ENCODE assay signal across 8 cellular contexts in the genomic region with DNA sequence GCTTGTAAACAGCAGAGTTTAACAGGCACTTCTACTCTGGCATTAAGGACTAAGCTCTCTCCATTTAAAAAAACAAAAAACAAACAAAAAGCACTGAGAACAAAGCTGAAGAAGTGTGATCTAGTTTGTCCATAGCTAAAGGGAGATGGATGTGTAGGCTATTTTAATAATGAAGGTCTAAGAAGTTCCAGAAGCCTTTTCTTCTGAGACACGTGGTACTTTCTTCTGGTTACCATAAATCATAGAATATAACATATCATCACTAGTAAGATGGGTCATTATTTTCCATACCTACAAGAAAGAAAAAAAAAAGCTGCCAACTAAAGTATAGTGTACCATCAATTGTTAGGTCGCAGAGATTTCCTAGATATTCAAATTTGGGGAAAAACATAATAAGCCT. TPM values are rescaled to one million over a fixed set of nuclear protein-coding genes. Genes with fewer than 3 reads are reported as not detected.
DNase-seq lines count a peak whose midpoint lies in the region; ATAC-seq, FAIRE-seq and TF ChIP-seq lines count a peak whose summit lies in the region.

No MANE protein-coding gene starts in this region.

- dilution Hi-C loops in endothelial cell of umbilical vein (cut with MboI; ENCODE audit: extremely low pct_ligation_motif_present, low sequenced_read_pairs) = no loop called here

- no peak for DNase-seq in activated T-cell treated with anti-CD3 and anti-CD28 coated beads, Interleukin-2, amount 50 U/mL, for 24 hours
- DNase-seq in activated T-cell treated with anti-CD3 and anti-CD28 coated beads, Interleukin-2, amount 50 U/mL, for 1 hour = no peak
- DNase-seq in endothelial cell of umbilical vein (ENCODE audit: low read depth, low spot score) = no peak
- no peak for DNase-seq in stimulated activated naive B cell treated with anti-CD40 and anti-IgM and Interleukin-4, amounts not matched to agents 10 μg/mL and 1 μg/mL and 100 μg/mL, for 72 hours
- no peak for DNase-seq in cortex of kidney (lab: John Stamatoyannopoulos, UW)
- no peak for DNase-seq in glomerular visceral epithelial cell (ENCODE audit: extremely low spot score)
- DNase-seq in activated naive CD4-positive, alpha-beta T cell (lab: John Stamatoyannopoulos, UW) = no peak

- CTCF ChIA-PET in endothelial cell of umbilical vein (lab: Charles Lee) = interaction anchor here (0.8 to 5.1 kb wide), 4 partner anchors 250 to 481 kb away, joined by 3 to 63 read pairs (median 4); no protein-coding TSS in a partner anchor

- H2AFZ ChIP-seq in OCI-LY3 (ENCODE audit: low read depth, low read length) = peak overlapping the region; percentile 92
- no peak overlapping the region for H2AFZ ChIP-seq in endothelial cell of umbilical vein (ENCODE audit: low read depth, low read length)

- no peak for TF ChIP-seq POLR2A in endothelial cell of umbilical vein (IDR thresholded peaks at IDR 0.05; ENCODE audit: low read depth, low read length)

- no peaks in the 10 kb centered on the region for H3K9me3 ChIP-seq in OCI-LY3 (ENCODE audit: insufficient read depth, low read length)
- no peaks in the 10 kb centered on the region for H3K9me3 ChIP-seq in endothelial cell of umbilical vein (replicated peaks; ENCODE audit: control insufficient read depth, insufficient read depth, low read length)

- H3K4me3 Mint-ChIP-seq in activated T-cell treated with anti-CD3 and anti-CD28 coated beads, Interleukin-2, amount 50 U/mL, for 24 hours = peak overlapping the region; percentile 42
- no peak overlapping the region for H3K4me3 Mint-ChIP-seq in stimulated activated naive B cell treated with anti-CD40 and anti-IgM and Interleukin-4, amounts not matched to agents 10 μg/mL and 1 μg/mL and 100 μg/mL, for 72 hours

- H3K36me3 ChIP-seq in OCI-LY3 (replicated peaks; ENCODE audit: low read depth, low read length) (no peaks in the 10 kb centered on the region), endothelial cell of umbilical vein (ENCODE audit: control insufficient read depth in 2 of 2, extremely low read depth in 1 of 2, insufficient read depth in 2 of 2, low read length in 2 of 2) (no peaks in the 10 kb centered on the region)

- H3K4me3 ChIP-seq in OCI-LY3 (ENCODE audit: low read length) = peak overlapping the region; percentile 97
- H3K4me3 ChIP-seq in endothelial cell of umbilical vein (replicated peaks in 1 of 3; ENCODE audit: insufficient read depth in 1 of 3, low read depth in 1 of 3, low read length in 3 of 3) = peak overlapping the region in 1 of 3 experiments; percentile 94

- BruUV-seq in endothelial cell of umbilical vein (replicated peaks; lab: Mats Ljungman, UMichigan) = no TSS peak

- peak overlapping the region; percentile 71 for H3K27ac Mint-ChIP-seq in activated T-cell treated with anti-CD3 and anti-CD28 coated beads, Interleukin-2, amount 50 U/mL, for 24 hours
- peak overlapping the region; percentile 47 for H3K27ac Mint-ChIP-seq in stimulated activated naive B cell treated with anti-CD40 and anti-IgM and Interleukin-4, amounts not matched to agents 10 μg/mL and 1 μg/mL and 100 μg/mL, for 72 hours

- peaks cover 7% of the 10 kb centered on the region for H3K36me3 Mint-ChIP-seq in activated T-cell treated with anti-CD3 and anti-CD28 coated beads, Interleukin-2, amount 50 U/mL, for 24 hours (ENCODE audit: low read depth)
- no peaks in the 10 kb centered on the region for H3K36me3 Mint-ChIP-seq in stimulated activated naive B cell treated with anti-CD40 and anti-IgM and Interleukin-4, amounts not matched to agents 10 μg/mL and 1 μg/mL and 100 μg/mL, for 72 hours

- peaks cover 29% of the 10 kb centered on the region for H3K27me3 Mint-ChIP-seq in activated T-cell treated with anti-CD3 and anti-CD28 coated beads, Interleukin-2, amount 50 U/mL, for 24 hours
- H3K27me3 Mint-ChIP-seq in stimulated activated naive B cell treated with anti-CD40 and anti-IgM and Interleukin-4, amounts not matched to agents 10 μg/mL and 1 μg/mL and 100 μg/mL, for 72 hours = peaks cover 0 to 4% of the 10 kb centered on the region in 2 donors

- POLR2A ChIA-PET in endothelial cell of umbilical vein (lab: Charles Lee) = interaction anchor here (0.8 kb wide), 1 partner anchor 1926 kb away, joined by 3 read pairs; no protein-coding TSS in a partner anchor

- H3K4me2 ChIP-seq in OCI-LY3 (ENCODE audit: low read length) = peak overlapping the region; percentile 72
- peak overlapping the region; percentile 81 for H3K4me2 ChIP-seq in endothelial cell of umbilical vein (ENCODE audit: insufficient read depth, low read length)

- TF ChIP-seq CTCF in OCI-LY3 (IDR thresholded peaks at IDR 0.05; ENCODE audit: low read depth, low read length) (no peak), endothelial cell of umbilical vein (IDR thresholded peaks at IDR 0.05; ENCODE audit: extremely low read depth in 1 of 2, insufficient read depth in 1 of 2, low read depth in 1 of 2, low read length in 2 of 2) (no peak)

- no peak for FAIRE-seq in endothelial cell of umbilical vein (lab: Jason Lieb, UNC)

- H3K27me3 ChIP-seq in OCI-LY3 (ENCODE audit: low read depth, low read length) (no peaks in the 10 kb centered on the region), endothelial cell of umbilical vein (ENCODE audit: control insufficient read depth in 2 of 2, insufficient read depth in 2 of 2, low read length in 2 of 2) (no peaks in the 10 kb centered on the region)

- peaks cover 10% of the 10 kb centered on the region for H3K4me1 ChIP-seq in OCI-LY3 (ENCODE audit: low read length)
- H3K4me1 ChIP-seq in endothelial cell of umbilical vein (ENCODE audit: control insufficient read depth, extremely low read depth, insufficient read depth, low read length) = peaks cover 4% of the 10 kb centered on the region

- H3K9ac ChIP-seq in OCI-LY3 (ENCODE audit: low read length) = 0 out of 2 replicates have a peak overlapping the region, but pooled peaks have one; percentile 90
- no peak overlapping the region for H3K9ac ChIP-seq in endothelial cell of umbilical vein (replicated peaks; ENCODE audit: extremely low read depth, insufficient read depth, low read length)

- H3K4me1 Mint-ChIP-seq in activated T-cell treated with anti-CD3 and anti-CD28 coated beads, Interleukin-2, amount 50 U/mL, for 24 hours (ENCODE audit: low read depth) = peaks cover 23% of the 10 kb centered on the region
- peaks cover 0 to 3% of the 10 kb centered on the region in 2 donors for H3K4me1 Mint-ChIP-seq in stimulated activated naive B cell treated with anti-CD40 and anti-IgM and Interleukin-4, amounts not matched to agents 10 μg/mL and 1 μg/mL and 100 μg/mL, for 72 hours

- ATAC-seq in stimulated activated naive B cell treated with anti-CD40 and anti-IgM and Interleukin-4, amounts not matched to agents 10 μg/mL and 1 μg/mL and 100 μg/mL, for 72 hours (replicated peaks) = peak in 1 of 2 donors; percentile 38

- no peaks in the 10 kb centered on the region for H3K9me1 ChIP-seq in endothelial cell of umbilical vein (replicated peaks; ENCODE audit: control insufficient read depth, extremely low read depth, insufficient read depth, low read length)

- H3K27ac ChIP-seq in OCI-LY3 (ENCODE audit: low read length) (no peak overlapping the region), endothelial cell of umbilical vein (ENCODE audit: insufficient read depth, low read depth, low read length) (no peak overlapping the region)

- no peaks in the 10 kb centered on the region for H3K9me3 Mint-ChIP-seq in activated T-cell treated with anti-CD3 and anti-CD28 coated beads, Interleukin-2, amount 50 U/mL, for 24 hours
- no peaks in the 10 kb centered on the region for H3K9me3 Mint-ChIP-seq in stimulated activated naive B cell treated with anti-CD40 and anti-IgM and Interleukin-4, amounts not matched to agents 10 μg/mL and 1 μg/mL and 100 μg/mL, for 72 hours

- H4K20me1 ChIP-seq in OCI-LY3 (ENCODE audit: insufficient read depth, low read length) (no peaks in the 10 kb centered on the region), endothelial cell of umbilical vein (replicated peaks; ENCODE audit: control insufficient read depth, extremely low read depth, insufficient read depth, low read length) (no peaks in the 10 kb centered on the region)

- intact Hi-C loops in endothelial cell of umbilical vein (cut with micrococcal nuclease) = no loop called here

- H3K79me2 ChIP-seq in OCI-LY3 (ENCODE audit: low read length) (peaks cover 29% of the 10 kb centered on the region), endothelial cell of umbilical vein (ENCODE audit: control insufficient read depth, insufficient read depth, low read length) (peaks cover 25% of the 10 kb centered on the region)

TF ChIP-seq in endothelial cell of umbilical vein, 7 proteins besides CTCF, POLR2A, EP300 and RAD21:
- TF ChIP-seq MAX (IDR thresholded peaks at IDR 0.05; ENCODE audit: insufficient read depth, insufficient read length) = no peak
- TF ChIP-seq MYC (IDR thresholded peaks at IDR 0.05; ENCODE audit: low read depth, low read length) = no peak
- no peak for TF ChIP-seq JUN (IDR thresholded peaks at IDR 0.05; ENCODE audit: borderline replicate concordance, insufficient read depth, insufficient read length, low read depth)
- no peak for TF ChIP-seq GATA2 (IDR thresholded peaks at IDR 0.05; ENCODE audit: insufficient read depth, insufficient read length, low read depth, low read length)
- no peak for TF ChIP-seq FOS (IDR thresholded peaks at IDR 0.05; ENCODE audit: borderline replicate concordance, insufficient read depth, low read length)
TF ChIP-seq in endothelial cell of umbilical vein: peak in this region for 0.

RNA-seq across cellular contexts. Expression of gene NBDY, which starts 0.7 kb away (rescaled TPM):
- 57.3 and 62.2 TPM in 2 replicates for total RNA-seq in endothelial cell of umbilical vein
- polyA plus RNA-seq in endothelial cell of umbilical vein = 33.0 and 41.3 TPM in 2 replicates
- polyA plus RNA-seq in endothelial cell of umbilical vein (2011; cell fraction: cytosol; rRNA removed) = 59.9 and 62.8 TPM in 2 replicates
- polyA plus RNA-seq in endothelial cell of umbilical vein (2011; cell fraction: nucleus; rRNA removed) = 17.4 and 27.1 TPM in 2 replicates
- 65.5 and 71.1 TPM in 2 replicates for polyA plus RNA-seq in endothelial cell of umbilical vein (2012)
- 18.6 and 19.8 TPM in 2 replicates for polyA minus RNA-seq in endothelial cell of umbilical vein
- 40.1 TPM for polyA minus RNA-seq in endothelial cell of umbilical vein (2011; cell fraction: cytosol; rRNA and poly(A)+ RNA removed)
- polyA minus RNA-seq in endothelial cell of umbilical vein (2011; cell fraction: nucleus; rRNA and poly(A)+ RNA removed) = 27.8 and 32.2 TPM in 2 replicates
